Comparison of ENCODE assay signal across 11 cellular contexts in genomic region chr7:33190688-33191304, GRCh38.
DNase-seq lines count a peak whose midpoint lies in the region; ATAC-seq and TF ChIP-seq lines count a peak whose summit lies in the region.
"Had no signal": no experiment of that assay in that cellular context is flagged by ENCODE, and none has a peak within 500 bp of the region (broad histone marks: within the 10 kb centered on the region; RNA-seq: fewer than 3 reads in every experiment).

No MANE protein-coding gene starts in this region.

- H3K9me3 Mint-ChIP-seq in stimulated activated naive CD8-positive, alpha-beta T cell treated with anti-CD3 and anti-CD28 coated beads, Interleukin-15, Interleukin-2, amounts not matched to agents 100 ng/mL and 50 ng/mL, for 24 hours: peaks cover 4% of the 10 kb centered on the region
- no peaks in the 10 kb centered on the region for H3K9me3 Mint-ChIP-seq in activated CD8-positive, alpha-beta T cell treated with anti-CD3 and anti-CD28 coated beads for 36 hours

- no peaks in the 10 kb centered on the region for H3K36me3 Mint-ChIP-seq in stimulated activated naive CD8-positive, alpha-beta T cell treated with anti-CD3 and anti-CD28 coated beads, Interleukin-15, Interleukin-2, amounts not matched to agents 100 ng/mL and 50 ng/mL, for 24 hours (ENCODE audit: low read depth)
- no peaks in the 10 kb centered on the region for H3K36me3 Mint-ChIP-seq in activated CD8-positive, alpha-beta T cell treated with anti-CD3 and anti-CD28 coated beads for 36 hours (ENCODE audit: low read depth)

- peak overlapping the region; percentile 18 for H3K27ac Mint-ChIP-seq in stimulated activated naive CD8-positive, alpha-beta T cell treated with anti-CD3 and anti-CD28 coated beads, Interleukin-15, Interleukin-2, amounts not matched to agents 100 ng/mL and 50 ng/mL, for 24 hours
- H3K27ac Mint-ChIP-seq in activated CD8-positive, alpha-beta T cell treated with anti-CD3 and anti-CD28 coated beads for 36 hours: peak overlapping the region; percentile 58

- H3K27me3 Mint-ChIP-seq in stimulated activated naive CD8-positive, alpha-beta T cell treated with anti-CD3 and anti-CD28 coated beads, Interleukin-15, Interleukin-2, amounts not matched to agents 100 ng/mL and 50 ng/mL, for 24 hours: no peaks in the 10 kb centered on the region
- no peaks in the 10 kb centered on the region for H3K27me3 Mint-ChIP-seq in activated CD8-positive, alpha-beta T cell treated with anti-CD3 and anti-CD28 coated beads for 36 hours

- intact Hi-C loops in activated CD8-positive, alpha-beta T cell treated with anti-CD3 and anti-CD28 coated beads for 36 hours (cut with micrococcal nuclease): no loop called here

- CTCF ChIA-PET in activated CD8-positive, alpha-beta T cell treated with anti-CD3 and anti-CD28 coated beads for 36 hours (lab: Charles Lee): interaction anchor here (0.7 to 1.0 kb wide), 2 partner anchors 11 to 703 kb away, joined by 3 read pairs; no protein-coding TSS in a partner anchor

- peaks cover 15% of the 10 kb centered on the region for H3K4me1 Mint-ChIP-seq in stimulated activated naive CD8-positive, alpha-beta T cell treated with anti-CD3 and anti-CD28 coated beads, Interleukin-15, Interleukin-2, amounts not matched to agents 100 ng/mL and 50 ng/mL, for 24 hours (ENCODE audit: low read depth)
- peaks cover 18% of the 10 kb centered on the region for H3K4me1 Mint-ChIP-seq in activated CD8-positive, alpha-beta T cell treated with anti-CD3 and anti-CD28 coated beads for 36 hours (ENCODE audit: low read depth)

- ATAC-seq in stimulated activated naive CD8-positive, alpha-beta T cell treated with anti-CD3 and anti-CD28 coated beads, Interleukin-15, Interleukin-2, amounts not matched to agents 100 U/mL and 50 U/mL, for 24 hours: no peak
- peak; percentile 16 for ATAC-seq in HG02798 (IDR thresholded peaks at IDR 0.05; ENCODE audit: poor library complexity, unreplicated experiment)
- no peak for ATAC-seq in activated CD8-positive, alpha-beta T cell treated with anti-CD3 and anti-CD28 coated beads for 36 hours
- ATAC-seq: left cardiac atrium had no signal

- POLR2A ChIA-PET in activated CD8-positive, alpha-beta T cell treated with anti-CD3 and anti-CD28 coated beads for 36 hours (lab: Charles Lee): interaction anchor here (0.6 kb wide), 1 partner anchor 18 kb away, joined by 3 read pairs; no protein-coding TSS in a partner anchor

- TF ChIP-seq CTCF in activated CD8-positive, alpha-beta T cell treated with anti-CD3 and anti-CD28 coated beads for 36 hours (IDR thresholded peaks at IDR 0.05): no peak

- peak overlapping the region; percentile 18 for H3K4me3 Mint-ChIP-seq in stimulated activated naive CD8-positive, alpha-beta T cell treated with anti-CD3 and anti-CD28 coated beads, Interleukin-15, Interleukin-2, amounts not matched to agents 100 ng/mL and 50 ng/mL, for 24 hours
- no peak overlapping the region for H3K4me3 Mint-ChIP-seq in activated CD8-positive, alpha-beta T cell treated with anti-CD3 and anti-CD28 coated beads for 36 hours

- no peak for DNase-seq in stimulated activated naive CD8-positive, alpha-beta T cell treated with anti-CD3 and anti-CD28 coated beads, Interleukin-15, Interleukin-2, amounts not matched to agents 100 U/mL and 50 U/mL, for 24 hours
- DNase-seq in activated CD8-positive, alpha-beta T cell treated with anti-CD3 and anti-CD28 coated beads for 36 hours: no peak
- DNase-seq in superior temporal gyrus (ENCODE audit: extremely low spot score): no peak
- DNase-seq in SW 1271 (lab: John Stamatoyannopoulos, UW): no peak
- no peak for DNase-seq in EL
- no peak for DNase-seq in COR-L47 (lab: John Stamatoyannopoulos, UW)
- DNase-seq: activated CD8-positive, alpha-beta memory T cell treated with anti-CD3 and anti-CD28 coated beads, Interleukin-2, amount 50 U/mL, for 4 hours; left cardiac atrium; uterus had no signal
